ENCODE assay signal across 10 cellular contexts in genomic region chr2:126761981-126762878, GRCh38.
DNase-seq lines count a peak whose midpoint lies in the region; ATAC-seq and FAIRE-seq lines count a peak whose summit lies in the region.
"Had no signal": no experiment of that assay in that cellular context is flagged by ENCODE, and none has a peak within 500 bp of the region (broad histone marks: within the 10 kb centered on the region; RNA-seq: fewer than 3 reads in every experiment).

No MANE protein-coding gene starts in this region.

- CTCF ChIA-PET in activated CD4-positive, alpha-beta memory T cell treated with anti-CD3 and anti-CD28 coated beads for 36 hours (lab: Charles Lee): interaction anchor here (1.0 kb wide), 2 partner anchors 15 kb away, joined by 3 to 7 read pairs; no protein-coding TSS in a partner anchor

- H3K4me1 Mint-ChIP-seq in activated CD4-positive, alpha-beta memory T cell treated with anti-CD3 and anti-CD28 coated beads for 36 hours (ENCODE audit: low read depth): peaks cover 48% of the 10 kb centered on the region
- peaks cover 58% of the 10 kb centered on the region for H3K4me1 Mint-ChIP-seq in stimulated activated naive CD8-positive, alpha-beta T cell treated with anti-CD3 and anti-CD28 coated beads, Interleukin-15, Interleukin-2, amounts not matched to agents 100 ng/mL and 50 ng/mL, for 24 hours (ENCODE audit: low read depth)

- peak overlapping the region; percentile 35 for H3K27ac Mint-ChIP-seq in activated CD4-positive, alpha-beta memory T cell treated with anti-CD3 and anti-CD28 coated beads for 36 hours
- H3K27ac Mint-ChIP-seq in stimulated activated naive CD8-positive, alpha-beta T cell treated with anti-CD3 and anti-CD28 coated beads, Interleukin-15, Interleukin-2, amounts not matched to agents 100 ng/mL and 50 ng/mL, for 24 hours: peak overlapping the region; percentile 72

- H3K4me3 Mint-ChIP-seq in activated CD4-positive, alpha-beta memory T cell treated with anti-CD3 and anti-CD28 coated beads for 36 hours: no peak overlapping the region
- H3K4me3 Mint-ChIP-seq in stimulated activated naive CD8-positive, alpha-beta T cell treated with anti-CD3 and anti-CD28 coated beads, Interleukin-15, Interleukin-2, amounts not matched to agents 100 ng/mL and 50 ng/mL, for 24 hours: peak overlapping the region; percentile 16

- FAIRE-seq in urothelium cell line (lab: Jason Lieb, UNC): no peak

- POLR2A ChIA-PET in activated CD4-positive, alpha-beta memory T cell treated with anti-CD3 and anti-CD28 coated beads for 36 hours (lab: Charles Lee): interaction anchor here (0.7 kb wide), 1 partner anchor 13 kb away, joined by 3 read pairs; no protein-coding TSS in a partner anchor

- no peaks in the 10 kb centered on the region for H3K9me3 Mint-ChIP-seq in activated CD4-positive, alpha-beta memory T cell treated with anti-CD3 and anti-CD28 coated beads for 36 hours
- H3K9me3 Mint-ChIP-seq in stimulated activated naive CD8-positive, alpha-beta T cell treated with anti-CD3 and anti-CD28 coated beads, Interleukin-15, Interleukin-2, amounts not matched to agents 100 ng/mL and 50 ng/mL, for 24 hours: no peaks in the 10 kb centered on the region

- ATAC-seq in HG02885 (IDR thresholded peaks at IDR 0.05; ENCODE audit: poor library complexity, unreplicated experiment): peak; percentile 84

- intact Hi-C loops in activated CD4-positive, alpha-beta memory T cell treated with anti-CD3 and anti-CD28 coated beads for 36 hours (cut with micrococcal nuclease): loop anchor here (5.0 kb wide), 2 partner anchors 105 to 235 kb away; partner anchors contain the start of gene GYPC

- H3K36me3 Mint-ChIP-seq in activated CD4-positive, alpha-beta memory T cell treated with anti-CD3 and anti-CD28 coated beads for 36 hours: no peaks in the 10 kb centered on the region
- H3K36me3 Mint-ChIP-seq in stimulated activated naive CD8-positive, alpha-beta T cell treated with anti-CD3 and anti-CD28 coated beads, Interleukin-15, Interleukin-2, amounts not matched to agents 100 ng/mL and 50 ng/mL, for 24 hours (ENCODE audit: low read depth): no peaks in the 10 kb centered on the region

- DNase-seq in activated CD4-positive, alpha-beta memory T cell treated with anti-CD3 and anti-CD28 coated beads for 36 hours: peak; percentile 64
- DNase-seq in ecto neural progenitor cell (ENCODE audit: low spot score) (peak; percentile 8), urothelium cell line (ENCODE audit: low spot score) (no peak), pons (ENCODE audit: low spot score) (no peak), putamen (ENCODE audit: low spot score) (no peak)
- DNase-seq: left ventricle myocardium superior, NCI-H524 treated with DMSO at 0.1 percent for 48 hours, testis had no signal

- no peaks in the 10 kb centered on the region for H3K27me3 Mint-ChIP-seq in activated CD4-positive, alpha-beta memory T cell treated with anti-CD3 and anti-CD28 coated beads for 36 hours
- no peaks in the 10 kb centered on the region for H3K27me3 Mint-ChIP-seq in stimulated activated naive CD8-positive, alpha-beta T cell treated with anti-CD3 and anti-CD28 coated beads, Interleukin-15, Interleukin-2, amounts not matched to agents 100 ng/mL and 50 ng/mL, for 24 hours

Comparison
In these comparisons a context has a peak if more than half of its experiments do, and no peak if none do; other contexts are left out.
1. DNase-seq: peak in activated CD4-positive, alpha-beta memory T cell treated with anti-CD3 and anti-CD28 coated beads for 36 hours (single experiment) and ecto neural progenitor cell (single experiment); none in urothelium cell line (single experiment), pons (single experiment) and putamen (single experiment).